In the genomic region with DNA sequence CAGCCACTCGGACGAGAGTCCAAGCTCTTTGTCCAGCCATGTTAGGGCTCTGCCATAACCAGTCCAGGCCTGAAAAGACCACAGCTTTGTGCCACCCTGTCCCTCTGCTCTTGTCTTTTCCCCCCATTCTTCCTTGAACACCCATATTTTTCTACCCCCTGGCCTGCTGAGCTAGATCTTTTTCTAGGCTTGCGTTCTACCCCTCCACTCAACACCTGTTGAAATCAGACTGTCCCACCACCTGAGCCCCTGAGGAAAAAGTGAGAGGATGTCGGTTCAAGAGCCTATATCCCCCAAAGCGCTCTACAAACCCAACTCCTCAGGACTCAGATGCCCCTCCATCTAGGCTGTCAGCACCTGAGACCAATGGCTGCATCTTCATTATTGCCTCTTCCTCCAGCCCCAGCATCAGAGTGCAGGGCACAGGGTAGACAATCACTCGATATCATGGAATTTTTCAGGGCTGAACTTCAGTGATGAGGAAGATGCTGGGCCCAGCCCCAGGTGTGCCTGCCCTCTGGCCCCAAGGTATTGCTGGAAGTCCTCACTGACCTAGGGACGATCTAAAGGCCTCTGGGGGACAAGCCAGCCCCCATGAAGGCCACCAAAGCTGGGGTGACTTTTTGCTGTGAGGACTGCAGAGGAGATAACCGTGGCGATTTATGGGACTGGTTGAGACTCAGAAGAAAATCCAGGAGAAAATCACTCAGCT, we compare ENCODE assay signal across 9 cellular contexts.
DNase-seq lines count a peak whose midpoint lies in the region; ATAC-seq and TF ChIP-seq lines count a peak whose summit lies in the region.
"Had no signal": no experiment of that assay in that cellular context is flagged by ENCODE, and none has a peak within 500 bp of the region (broad histone marks: within the 10 kb centered on the region; RNA-seq: fewer than 3 reads in every experiment).

No MANE protein-coding gene starts in this region.

- H3K9me3 Mint-ChIP-seq in activated naive CD4-positive, alpha-beta T cell treated with anti-CD3 and anti-CD28 coated beads, Interleukin-2, amount 50 U/mL, for 24 hours: no peaks in the 10 kb centered on the region
- no peaks in the 10 kb centered on the region for H3K9me3 Mint-ChIP-seq in activated CD8-positive, alpha-beta T cell treated with anti-CD3 and anti-CD28 coated beads for 36 hours
- no peaks in the 10 kb centered on the region for H3K9me3 Mint-ChIP-seq in effector memory CD8-positive, alpha-beta T cell
- H3K9me3 Mint-ChIP-seq in stimulated activated naive CD8-positive, alpha-beta T cell treated with anti-CD3 and anti-CD28 coated beads, Interleukin-15, amount 100 ng/mL, for 72 hours: no peaks in the 10 kb centered on the region
- H3K9me3 Mint-ChIP-seq: HFFc6 had no signal

- no peaks in the 10 kb centered on the region for H3K27me3 Mint-ChIP-seq in activated naive CD4-positive, alpha-beta T cell treated with anti-CD3 and anti-CD28 coated beads, Interleukin-2, amount 50 U/mL, for 24 hours
- H3K27me3 Mint-ChIP-seq in activated CD8-positive, alpha-beta T cell treated with anti-CD3 and anti-CD28 coated beads for 36 hours: no peaks in the 10 kb centered on the region
- no peaks in the 10 kb centered on the region for H3K27me3 Mint-ChIP-seq in effector memory CD8-positive, alpha-beta T cell
- H3K27me3 Mint-ChIP-seq in stimulated activated naive CD8-positive, alpha-beta T cell treated with anti-CD3 and anti-CD28 coated beads, Interleukin-15, amount 100 ng/mL, for 72 hours: no peaks in the 10 kb centered on the region

- no peak for ATAC-seq in activated CD8-positive, alpha-beta T cell treated with anti-CD3 and anti-CD28 coated beads for 36 hours
- ATAC-seq in effector memory CD8-positive, alpha-beta T cell (replicated peaks): no peak
- no peak for ATAC-seq in stimulated activated naive CD8-positive, alpha-beta T cell treated with anti-CD3 and anti-CD28 coated beads, Interleukin-15, amount 100 ng/mL, for 72 hours

- TF ChIP-seq CTCF in activated CD8-positive, alpha-beta T cell treated with anti-CD3 and anti-CD28 coated beads for 36 hours (IDR thresholded peaks at IDR 0.05): no peak

- no peak for DNase-seq in activated naive CD4-positive, alpha-beta T cell treated with anti-CD3 and anti-CD28 coated beads, Interleukin-2, amount 50 U/mL, for 16 hours
- DNase-seq in activated CD8-positive, alpha-beta T cell treated with anti-CD3 and anti-CD28 coated beads for 36 hours: no peak
- DNase-seq in effector memory CD8-positive, alpha-beta T cell: no peak
- peak in 1 of 2 donors; percentile 8 for DNase-seq in stimulated activated naive CD8-positive, alpha-beta T cell treated with anti-CD3 and anti-CD28 coated beads, Interleukin-15, amount 100 ng/mL, for 72 hours
- DNase-seq in NCI-H446 treated with DMSO at 0.1 percent for 48 hours (lab: John Stamatoyannopoulos, UW) (no peak), globus pallidus (ENCODE audit: low spot score) (no peak), HuH-7.5 (ENCODE audit: low spot score) (no peak)

- H3K4me3 Mint-ChIP-seq in activated naive CD4-positive, alpha-beta T cell treated with anti-CD3 and anti-CD28 coated beads, Interleukin-2, amount 50 U/mL, for 24 hours: no peak overlapping the region
- no peak overlapping the region for H3K4me3 Mint-ChIP-seq in activated CD8-positive, alpha-beta T cell treated with anti-CD3 and anti-CD28 coated beads for 36 hours
- peak overlapping the region; percentile 49 to 59 for H3K4me3 Mint-ChIP-seq in effector memory CD8-positive, alpha-beta T cell
- H3K4me3 Mint-ChIP-seq in stimulated activated naive CD8-positive, alpha-beta T cell treated with anti-CD3 and anti-CD28 coated beads, Interleukin-15, amount 100 ng/mL, for 72 hours: peak overlapping the region in 1 of 2 donors; percentile 36
- H3K4me3 Mint-ChIP-seq: HFFc6 had no signal

- peaks cover 90% of the 10 kb centered on the region for H3K4me1 Mint-ChIP-seq in activated naive CD4-positive, alpha-beta T cell treated with anti-CD3 and anti-CD28 coated beads, Interleukin-2, amount 50 U/mL, for 24 hours
- H3K4me1 Mint-ChIP-seq in activated CD8-positive, alpha-beta T cell treated with anti-CD3 and anti-CD28 coated beads for 36 hours (ENCODE audit: low read depth): peaks cover 89% of the 10 kb centered on the region
- H3K4me1 Mint-ChIP-seq in effector memory CD8-positive, alpha-beta T cell (ENCODE audit: low read depth in 2 of 2): peaks cover 76 to 79% of the 10 kb centered on the region in 2 donors
- peaks cover 97% of the 10 kb centered on the region for H3K4me1 Mint-ChIP-seq in stimulated activated naive CD8-positive, alpha-beta T cell treated with anti-CD3 and anti-CD28 coated beads, Interleukin-15, amount 100 ng/mL, for 72 hours

- CTCF ChIA-PET in activated CD8-positive, alpha-beta T cell treated with anti-CD3 and anti-CD28 coated beads for 36 hours (lab: Charles Lee): interaction anchor here (0.6 to 7.5 kb wide), 13 partner anchors 9 to 384 kb away, joined by 3 to 69 read pairs (median 4); partner anchors contain the start of gene CD247

- H3K27ac Mint-ChIP-seq in activated naive CD4-positive, alpha-beta T cell treated with anti-CD3 and anti-CD28 coated beads, Interleukin-2, amount 50 U/mL, for 24 hours: peak overlapping the region; percentile 86
- H3K27ac Mint-ChIP-seq in activated CD8-positive, alpha-beta T cell treated with anti-CD3 and anti-CD28 coated beads for 36 hours: peak overlapping the region; percentile 68
- peak overlapping the region; percentile 95 to 96 for H3K27ac Mint-ChIP-seq in effector memory CD8-positive, alpha-beta T cell
- H3K27ac Mint-ChIP-seq in stimulated activated naive CD8-positive, alpha-beta T cell treated with anti-CD3 and anti-CD28 coated beads, Interleukin-15, amount 100 ng/mL, for 72 hours: peak overlapping the region; percentile 79 to 87
- H3K27ac Mint-ChIP-seq: HFFc6 had no signal

- intact Hi-C loops in activated CD8-positive, alpha-beta T cell treated with anti-CD3 and anti-CD28 coated beads for 36 hours (cut with micrococcal nuclease): loop anchor here (5.0 kb wide), 1 partner anchor 41 kb away; no protein-coding TSS in a partner anchor

- POLR2A ChIA-PET in activated CD8-positive, alpha-beta T cell treated with anti-CD3 and anti-CD28 coated beads for 36 hours (lab: Charles Lee): interaction anchor here (0.6 to 2.5 kb wide), 3 partner anchors 31 to 574 kb away, joined by 3 to 15 read pairs (median 3); partner anchors contain the start of gene CD247

- peaks cover 12% of the 10 kb centered on the region for H3K36me3 Mint-ChIP-seq in activated naive CD4-positive, alpha-beta T cell treated with anti-CD3 and anti-CD28 coated beads, Interleukin-2, amount 50 U/mL, for 24 hours
- H3K36me3 Mint-ChIP-seq in activated CD8-positive, alpha-beta T cell treated with anti-CD3 and anti-CD28 coated beads for 36 hours (ENCODE audit: low read depth): peaks cover 74% of the 10 kb centered on the region
- H3K36me3 Mint-ChIP-seq in effector memory CD8-positive, alpha-beta T cell (ENCODE audit: insufficient read depth): peaks cover 71% of the 10 kb centered on the region

Comparison
In these comparisons a context has a peak if more than half of its experiments do, and no peak if none do; other contexts are left out.
1. H3K4me3 Mint-ChIP-seq: peak in effector memory CD8-positive, alpha-beta T cell (2 of 2); none in activated naive CD4-positive, alpha-beta T cell treated with anti-CD3 and anti-CD28 coated beads, Interleukin-2, amount 50 U/mL, for 24 hours (single experiment) and activated CD8-positive, alpha-beta T cell treated with anti-CD3 and anti-CD28 coated beads for 36 hours (single experiment).
2. Peak in every context shown above with its lines, with median percentiles within 50 percentile points of each other: H3K27ac Mint-ChIP-seq.